Comparison of ENCODE assay signal across 19 cellular contexts in genomic region chr17:82890339-82890730, GRCh38. TPM values are rescaled to one million over a fixed set of nuclear protein-coding genes. Genes with fewer than 3 reads are reported as not detected.
DNase-seq lines count a peak whose midpoint lies in the region; ATAC-seq and TF ChIP-seq lines count a peak whose summit lies in the region.
"Had no signal": no experiment of that assay in that cellular context is flagged by ENCODE, and none has a peak within 500 bp of the region (broad histone marks: within the 10 kb centered on the region; RNA-seq: fewer than 3 reads in every experiment).

No MANE protein-coding gene starts in this region.

- in situ Hi-C loops in gastrocnemius medialis (cut with MboI; ENCODE audit: low sequenced_read_pairs in 4 of 4), result no loop called here

- H3K27ac Mint-ChIP-seq in CD4-positive, alpha-beta T cell, result peak overlapping the region; percentile 80
- H3K27ac Mint-ChIP-seq: activated naive CD8-positive, alpha-beta T cell treated with anti-CD3 and anti-CD28 coated beads, Interleukin-2, amount 50 U/mL, for 24 hours; T-helper 1 cell treated with Interleukin-12 subunit alpha and Interleukin-12 subunit beta and Interleukin-4 antibody, amounts not matched to agents 30 μg/mL and 1 μg/mL, for 36 hours had no signal

- CTCF ChIA-PET in CD4-positive, alpha-beta T cell (lab: Charles Lee), result interaction anchor here (0.6 to 1.1 kb wide), 2 partner anchors 26 to 48 kb away, joined by 3 read pairs; no protein-coding TSS in a partner anchor
- CTCF ChIA-PET in PC-9 (lab: Charles Lee), result interaction anchor here (1.1 to 1.2 kb wide), 2 partner anchors 14 to 23 kb away, joined by 3 to 4 read pairs; no protein-coding TSS in a partner anchor

- TF ChIP-seq POLR2A in gastroesophageal sphincter (IDR thresholded peaks at IDR 0.05) (no peak), gastrocnemius medialis (IDR thresholded peaks at IDR 0.05) (no peak)

- TF ChIP-seq EP300 in gastroesophageal sphincter (IDR thresholded peaks at IDR 0.05), result no peak

- H3K36me3 ChIP-seq in PC-9 (ENCODE audit: low read depth), result no peaks in the 10 kb centered on the region
- peaks cover 0 to 32% of the 10 kb centered on the region in 2 donors for H3K36me3 ChIP-seq in gastroesophageal sphincter
- peaks cover 0 to 4% of the 10 kb centered on the region in 2 donors for H3K36me3 ChIP-seq in gastrocnemius medialis

- H3K4me3 ChIP-seq in PC-9, result no peak overlapping the region
- no peak overlapping the region for H3K4me3 ChIP-seq in gastroesophageal sphincter
- no peak overlapping the region for H3K4me3 ChIP-seq in gastrocnemius medialis
- H3K4me3 ChIP-seq: spleen had no signal

- no peaks in the 10 kb centered on the region for H3K9me3 Mint-ChIP-seq in CD4-positive, alpha-beta T cell
- H3K9me3 Mint-ChIP-seq: activated naive CD8-positive, alpha-beta T cell treated with anti-CD3 and anti-CD28 coated beads, Interleukin-2, amount 50 U/mL, for 24 hours; T-helper 1 cell treated with Interleukin-12 subunit alpha and Interleukin-12 subunit beta and Interleukin-4 antibody, amounts not matched to agents 30 μg/mL and 1 μg/mL, for 36 hours had no signal

- peaks cover 50% of the 10 kb centered on the region for H3K4me1 Mint-ChIP-seq in CD4-positive, alpha-beta T cell (ENCODE audit: low read depth)

- no peaks in the 10 kb centered on the region for H3K27me3 ChIP-seq in CD4-positive, alpha-beta T cell (ENCODE audit: control insufficient read depth, insufficient read depth, low read length)
- H3K27me3 ChIP-seq in PC-9 (ENCODE audit: insufficient read depth, low read depth) (no peaks in the 10 kb centered on the region), gastroesophageal sphincter (no peaks in the 10 kb centered on the region), gastrocnemius medialis (no peaks in the 10 kb centered on the region)
- H3K27me3 ChIP-seq: spleen had no signal

- peak overlapping the region; percentile 95 for H3K4me2 ChIP-seq in PC-9

- peaks cover 39% of the 10 kb centered on the region for H3F3A ChIP-seq in PC-9 (ENCODE audit: insufficient read depth, low read depth)

- POLR2A ChIA-PET in CD4-positive, alpha-beta T cell (lab: Charles Lee), result no interaction called here
- POLR2A ChIA-PET in PC-9 (lab: Charles Lee; ENCODE audit: unreplicated experiment), result interaction anchor here (0.6 kb wide), 1 partner anchor 27 kb away, joined by 9 read pairs; no protein-coding TSS in a partner anchor

- 60% methylated on average over 1 of the region's 18 CpGs; no CpG with 5 or more reads in 1 of the 2 donors for WGBS in gastroesophageal sphincter (ENCODE audit: low coverage in 1 of 2), 2 donors

- TF ChIP-seq CTCF in CD4-positive, alpha-beta T cell (IDR thresholded peaks at IDR 0.05), result no peak
- TF ChIP-seq CTCF in PC-9 (conservative IDR thresholded peaks at IDR 0.05) (no peak), gastroesophageal sphincter (IDR thresholded peaks at IDR 0.05) (no peak), gastrocnemius medialis (IDR thresholded peaks at IDR 0.05 in 4 of 5, conservative IDR thresholded peaks at IDR 0.05 in 1 of 5) (no peak)

- H3K27me3 Mint-ChIP-seq in CD4-positive, alpha-beta T cell, result no peaks in the 10 kb centered on the region
- H3K27me3 Mint-ChIP-seq: activated CD4-positive, alpha-beta T cell treated with anti-CD3 and anti-CD28 coated beads for 36 hours; activated naive CD8-positive, alpha-beta T cell treated with anti-CD3 and anti-CD28 coated beads, Interleukin-2, amount 50 U/mL, for 24 hours had no signal

- no peaks in the 10 kb centered on the region for H3K9me2 ChIP-seq in PC-9 (ENCODE audit: insufficient read depth)

- peaks cover 39% of the 10 kb centered on the region for H3K79me2 ChIP-seq in PC-9 (ENCODE audit: low read depth)

- H3K4me1 ChIP-seq in PC-9 (replicated peaks; ENCODE audit: insufficient read depth), result peaks cover 54% of the 10 kb centered on the region
- H3K4me1 ChIP-seq in gastroesophageal sphincter, result peaks cover 0 to 55% (median 18%) of the 10 kb centered on the region in 3 donors
- peaks cover 33 to 40% of the 10 kb centered on the region in 2 donors for H3K4me1 ChIP-seq in gastrocnemius medialis

- no peak overlapping the region for H2AFZ ChIP-seq in PC-9

- no peak for DNase-seq in CD4-positive, alpha-beta T cell
- DNase-seq in PC-9 (no peak), gastrocnemius medialis (no peak), T-helper 1 cell (no peak), left lobe of liver (ENCODE audit: low spot score) (no peak)
- DNase-seq: activated CD4-positive, alpha-beta T cell treated with anti-CD3 and anti-CD28 coated beads for 36 hours; activated naive CD8-positive, alpha-beta T cell treated with anti-CD3 and anti-CD28 coated beads, Interleukin-2, amount 50 U/mL, for 24 hours; activated T-cell treated with anti-CD3 and anti-CD28 coated beads for 4 hours; AML-193; hippocampal formation; NCI-H2081 treated with DMSO at 0.1 percent for 48 hours; RPMI8226; spleen had no signal

- H3K4me3 Mint-ChIP-seq in CD4-positive, alpha-beta T cell, result no peak overlapping the region
- H3K4me3 Mint-ChIP-seq: activated CD4-positive, alpha-beta T cell treated with anti-CD3 and anti-CD28 coated beads for 36 hours; activated naive CD8-positive, alpha-beta T cell treated with anti-CD3 and anti-CD28 coated beads, Interleukin-2, amount 50 U/mL, for 24 hours; T-helper 1 cell treated with Interleukin-12 subunit alpha and Interleukin-12 subunit beta and Interleukin-4 antibody, amounts not matched to agents 30 μg/mL and 1 μg/mL, for 36 hours had no signal

- no TSS peak for BruUV-seq in PC-9 (replicated peaks; lab: Mats Ljungman, UMichigan)

- no peak overlapping the region for H3K27ac ChIP-seq in CD4-positive, alpha-beta T cell (ENCODE audit: low read depth, low read length)
- H3K27ac ChIP-seq in PC-9 (peak overlapping the region; percentile 100), gastroesophageal sphincter (peak overlapping the region in 3 of 4 donors; percentile 27 to 56 (median 43)), gastrocnemius medialis (peak overlapping the region; percentile 77 to 82 (median 80))
- H3K27ac ChIP-seq: spleen had no signal

- intact Hi-C loops in CD4-positive, alpha-beta T cell (cut with DNase I, micrococcal nuclease), result loop anchor here (5.0 kb wide), 2 partner anchors 33 to 97 kb away; no protein-coding TSS in a partner anchor
- intact Hi-C loops in PC-9 (cut with micrococcal nuclease; ENCODE audit: unreplicated experiment) (no loop called here), gastrocnemius medialis (cut with DNase I; ENCODE audit: low total_unique reads) (no loop called here)

- no peaks in the 10 kb centered on the region for H4K20me1 ChIP-seq in PC-9 (ENCODE audit: insufficient read depth)

- no peak for ATAC-seq in CD4-positive, alpha-beta T cell (ENCODE audit: poor library complexity)
- ATAC-seq in gastroesophageal sphincter, result peak; percentile 37
- ATAC-seq in gastrocnemius medialis, result no peak
- no peak for ATAC-seq in left lobe of liver
- ATAC-seq in GM19455 (IDR thresholded peaks at IDR 0.05; ENCODE audit: unreplicated experiment), result no peak
- no peak for ATAC-seq in HG03457 (IDR thresholded peaks at IDR 0.05; ENCODE audit: unreplicated experiment)
- ATAC-seq: activated CD4-positive, alpha-beta T cell treated with anti-CD3 and anti-CD28 coated beads for 36 hours; activated naive CD8-positive, alpha-beta T cell treated with anti-CD3 and anti-CD28 coated beads, Interleukin-2, amount 50 U/mL, for 24 hours had no signal

- peaks cover 37% of the 10 kb centered on the region for H3K36me3 Mint-ChIP-seq in CD4-positive, alpha-beta T cell (ENCODE audit: low read depth)

- no peaks in the 10 kb centered on the region for H3K9me3 ChIP-seq in CD4-positive, alpha-beta T cell (ENCODE audit: control insufficient read depth, low read length)
- H3K9me3 ChIP-seq in PC-9 (ENCODE audit: insufficient read depth, low read depth) (no peaks in the 10 kb centered on the region), gastroesophageal sphincter (no peaks in the 10 kb centered on the region), gastrocnemius medialis (no peaks in the 10 kb centered on the region)
- H3K9me3 ChIP-seq: spleen had no signal

RNA-seq across cellular contexts. Expression of gene ZNF750, which starts 50.5 kb away (rescaled TPM):
- total RNA-seq in CD4-positive, alpha-beta T cell, result not detected
- total RNA-seq in PC-9 (2021) (0.35 and 0.44 TPM in 2 replicates), gastroesophageal sphincter (1 to 10 TPM in 2 of 4 donors, under 1 TPM in 1, not detected in 1; 0.46 to 1.6 (median 1.1) TPM), gastrocnemius medialis (10 to 100 TPM in 2 of 4 donors, 1 to 10 TPM in 2; 2.5 to 17.8 (median 11.7) TPM), left lobe of liver (0.08 TPM)
- total RNA-seq: activated CD4-positive, alpha-beta T cell treated with anti-CD3 and anti-CD28 coated beads for 36 hours; cerebellum; Daoy had no signal

Comparison
In these comparisons a context has a peak if more than half of its experiments do, and no peak if none do; other contexts are left out.
1. intact Hi-C loops: an anchor here in CD4-positive, alpha-beta T cell (5.0 kb wide); none called in PC-9 and gastrocnemius medialis.